ENCODE assay signal across 8 cellular contexts in the genomic region with DNA sequence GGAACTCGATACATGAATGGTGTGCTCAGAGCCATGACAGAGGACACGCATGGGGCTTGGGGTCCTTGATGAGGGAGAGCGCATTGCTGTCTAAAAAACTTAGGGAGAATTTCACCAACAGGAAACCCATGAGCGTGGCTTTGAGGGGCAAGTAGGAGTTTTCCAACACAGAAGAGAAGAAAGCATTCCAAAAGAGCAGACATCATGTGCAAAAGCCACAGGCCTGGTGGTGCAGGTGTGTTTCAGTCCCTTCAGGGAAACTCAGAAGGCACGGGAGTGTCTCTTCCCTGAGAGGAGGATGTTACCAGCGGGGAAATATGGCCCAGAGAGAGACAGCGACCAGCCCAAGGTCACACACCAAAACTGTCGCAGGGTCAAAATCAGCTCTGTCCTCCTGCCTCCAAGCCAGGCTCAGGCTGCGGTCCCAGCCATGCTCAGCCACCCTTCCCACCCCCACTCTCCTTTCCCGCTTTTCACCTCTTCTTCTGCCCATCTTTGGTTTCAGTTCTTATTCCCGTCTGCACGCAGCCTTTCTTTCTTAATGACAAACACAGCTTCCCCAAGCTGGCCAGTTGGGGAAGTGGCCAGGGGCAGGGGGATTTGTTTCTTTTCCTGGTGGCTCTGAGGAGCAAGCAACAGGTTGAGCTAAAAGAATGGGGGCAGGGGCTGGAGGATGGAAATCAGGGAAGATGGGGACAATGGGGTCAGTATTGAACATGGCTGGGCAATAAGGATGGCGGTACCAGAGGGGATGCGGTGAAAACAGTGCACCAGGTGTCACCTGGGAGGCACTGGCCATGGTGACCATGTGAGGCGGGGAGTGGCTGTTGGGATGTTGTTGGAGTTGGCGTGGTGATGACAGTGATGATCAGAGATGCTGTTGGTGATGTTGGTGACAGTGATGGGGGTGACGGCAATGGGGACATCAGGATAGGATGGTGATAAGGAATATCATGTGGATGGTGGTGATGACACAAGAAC. TPM values are rescaled to one million over a fixed set of nuclear protein-coding genes. Genes with fewer than 3 reads are reported as not detected.
DNase-seq lines count a peak whose midpoint lies in the region; ATAC-seq and TF ChIP-seq lines count a peak whose summit lies in the region.

No MANE protein-coding gene starts in this region.

- H3K4ac ChIP-seq in H9 (ENCODE audit: low read depth, low read length): no peak overlapping the region

- H3K79me1 ChIP-seq in H9 (ENCODE audit: insufficient read depth, low read depth, low read length, poor library complexity, severe bottlenecking): no peaks in the 10 kb centered on the region

- no peak overlapping the region for H3K56ac ChIP-seq in H9 (ENCODE audit: insufficient read length, low read depth, low read length)

- H3K79me2 ChIP-seq in H9 (ENCODE audit: insufficient read depth, low read length): no peaks in the 10 kb centered on the region

- H2BK120ac ChIP-seq in H9 (ENCODE audit: low read depth, low read length, poor library complexity, severe bottlenecking): no peak overlapping the region

- no peaks in the 10 kb centered on the region for H4K20me1 ChIP-seq in H9 (ENCODE audit: control insufficient read depth, insufficient read depth, insufficient read length)

- H3K9me3 ChIP-seq in H9 (ENCODE audit: control insufficient read depth, low read depth, low read length): no peaks in the 10 kb centered on the region

- H2BK5ac ChIP-seq in H9 (ENCODE audit: insufficient read length, low read length): no peak overlapping the region

- WGBS in H9 (ENCODE audit: extremely low coverage, insufficient read length, low lambda C conversion rate): no CpG with 5 or more reads among the region's 17 CpGs

- H2AFZ ChIP-seq in H9 (ENCODE audit: low read length): no peak overlapping the region

- no peaks in the 10 kb centered on the region for H3K36me3 Mint-ChIP-seq in H9 (ENCODE audit: insufficient read depth in 1 of 3, low read depth in 3 of 3)
- H3K36me3 Mint-ChIP-seq in activated CD8-positive, alpha-beta T cell treated with anti-CD3 and anti-CD28 coated beads, Interleukin-2, amount 10 ng/mL, durations not matched to agents 7 days and 5 days (ENCODE audit: low read depth): peaks cover 69% of the 10 kb centered on the region
- H3K36me3 Mint-ChIP-seq in memory B cell: peaks cover 26% of the 10 kb centered on the region

- ATAC-seq in activated CD8-positive, alpha-beta T cell treated with anti-CD3 and anti-CD28 coated beads, Interleukin-2, amount 10 ng/mL, durations not matched to agents 7 days and 5 days: no peak
- ATAC-seq in memory B cell (ENCODE audit: low read depth) (no peak), GM19463 (IDR thresholded peaks at IDR 0.05; ENCODE audit: unreplicated experiment) (no peak)

- no peak overlapping the region for H3K18ac ChIP-seq in H9 (ENCODE audit: insufficient read length, low read depth, low read length)

- H3K27me3 ChIP-seq in H9 (ENCODE audit: insufficient read depth, low read length): no peaks in the 10 kb centered on the region

- no peak overlapping the region for H3K23ac ChIP-seq in H9 (ENCODE audit: insufficient read length, low read depth, low read length)

- H3K4me3 Mint-ChIP-seq in H9 (no peak overlapping the region), memory B cell (peak overlapping the region; percentile 76)
- H3K4me3 Mint-ChIP-seq in activated CD8-positive, alpha-beta T cell treated with anti-CD3 and anti-CD28 coated beads, Interleukin-2, amount 10 ng/mL, durations not matched to agents 7 days and 5 days: peak overlapping the region; percentile 65

- H3K27me3 Mint-ChIP-seq in H9 (ENCODE audit: low read depth) (peaks cover 3% of the 10 kb centered on the region; the same call in 1 of the 2 replicates), memory B cell (no peaks in the 10 kb centered on the region)
- no peaks in the 10 kb centered on the region for H3K27me3 Mint-ChIP-seq in activated CD8-positive, alpha-beta T cell treated with anti-CD3 and anti-CD28 coated beads, Interleukin-2, amount 10 ng/mL, durations not matched to agents 7 days and 5 days (ENCODE audit: low read depth)

- CTCF ChIA-PET in activated CD8-positive, alpha-beta T cell treated with anti-CD3 and anti-CD28 coated beads, Interleukin-2, amount 10 ng/mL, durations not matched to agents 7 days and 5 days (lab: Charles Lee): interaction anchor here (0.7 to 5.5 kb wide), 9 partner anchors 8 to 33 kb away, joined by 3 to 103 read pairs (median 40); a partner anchor contains a TSS

- H3K4me1 ChIP-seq in H9 (ENCODE audit: insufficient read depth, low read length): no peaks in the 10 kb centered on the region; the same call in 1 of the 2 replicates

- H3K23me2 ChIP-seq in H9 (ENCODE audit: insufficient read length, low read depth, low read length, poor library complexity, severe bottlenecking): no peaks in the 10 kb centered on the region

- H3K4me1 Mint-ChIP-seq in H9 (peaks cover 37 to 48% of the 10 kb centered on the region in 2 experiments), memory B cell (peaks cover 79% of the 10 kb centered on the region)
- H3K4me1 Mint-ChIP-seq in activated CD8-positive, alpha-beta T cell treated with anti-CD3 and anti-CD28 coated beads, Interleukin-2, amount 10 ng/mL, durations not matched to agents 7 days and 5 days (ENCODE audit: low read depth): peaks cover 99% of the 10 kb centered on the region

- no peak overlapping the region for H3K14ac ChIP-seq in H9 (ENCODE audit: insufficient read depth, low read length)

- POLR2A ChIA-PET in activated CD8-positive, alpha-beta T cell treated with anti-CD3 and anti-CD28 coated beads, Interleukin-2, amount 10 ng/mL, durations not matched to agents 7 days and 5 days (lab: Charles Lee): interaction anchor here (16.2 kb wide), 1 partner anchor 13 kb away, joined by 290 read pairs; a partner anchor contains a TSS

- no peak overlapping the region for H2BK12ac ChIP-seq in H9 (ENCODE audit: insufficient read length, low read depth, low read length)

- DNase-seq in CD1c-positive myeloid dendritic cell (ENCODE audit: extremely low spot score): peak; percentile 76
- DNase-seq in H9: no peak
- DNase-seq in activated CD8-positive, alpha-beta T cell treated with anti-CD3 and anti-CD28 coated beads, Interleukin-2, amount 10 ng/mL, durations not matched to agents 7 days and 5 days: no peak
- no peak for DNase-seq in memory B cell (ENCODE audit: low spot score in 2 of 2)
- DNase-seq in stimulated activated CD4-positive, alpha-beta T cell treated with anti-CD3 and anti-CD28 coated beads, Interleukin-15, amount 100 ng/mL, for 24 hours: no peak
- DNase-seq in SW 1271 (lab: John Stamatoyannopoulos, UW): no peak
- DNase-seq in AG08395 (ENCODE audit: low spot score): no peak

- no peak overlapping the region for H3K4me2 ChIP-seq in H9 (ENCODE audit: insufficient read depth, insufficient read length, low read length)

- no peak overlapping the region for H4K8ac ChIP-seq in H9 (replicated peaks; ENCODE audit: insufficient read length, low read depth, low read length)

- no peak for TF ChIP-seq CTCF in H9 (conservative IDR thresholded peaks at IDR 0.05)

- no peak overlapping the region for H3K27ac ChIP-seq in H9 (ENCODE audit: insufficient read length, low read depth, low read length)

- H2AK5ac ChIP-seq in H9 (ENCODE audit: insufficient read length, low read length): no peak overlapping the region

- H2BK20ac ChIP-seq in H9 (ENCODE audit: low read depth, low read length, poor library complexity, severe bottlenecking): no peak overlapping the region

- no peak overlapping the region for H2BK15ac ChIP-seq in H9 (ENCODE audit: low read depth, low read length)

- no peak overlapping the region for H3T11ph ChIP-seq in H9 (ENCODE audit: low read length)

- peak overlapping the region in 2 of 3 experiments; percentile 32 to 89; a peak in 3 of 7 replicates for H3K27ac Mint-ChIP-seq in H9
- peak overlapping the region; percentile 89 for H3K27ac Mint-ChIP-seq in activated CD8-positive, alpha-beta T cell treated with anti-CD3 and anti-CD28 coated beads, Interleukin-2, amount 10 ng/mL, durations not matched to agents 7 days and 5 days
- H3K27ac Mint-ChIP-seq in memory B cell: peak overlapping the region; percentile 97

- no peak overlapping the region for H4K5ac ChIP-seq in H9 (ENCODE audit: insufficient read length, low read depth, low read length)

- no peak overlapping the region for H3K9ac ChIP-seq in H9 (ENCODE audit: extremely low read depth, insufficient read length, low read length)

- H4K91ac ChIP-seq in H9 (ENCODE audit: insufficient read length, low read depth, low read length): no peak overlapping the region

- H3K9me3 Mint-ChIP-seq in H9: no peaks in the 10 kb centered on the region
- no peaks in the 10 kb centered on the region for H3K9me3 Mint-ChIP-seq in activated CD8-positive, alpha-beta T cell treated with anti-CD3 and anti-CD28 coated beads, Interleukin-2, amount 10 ng/mL, durations not matched to agents 7 days and 5 days (ENCODE audit: insufficient read depth)
- no peaks in the 10 kb centered on the region for H3K9me3 Mint-ChIP-seq in memory B cell

RNA-seq across cellular contexts. Expression of a gene that starts 10.3 kb away (rescaled TPM):
- total RNA-seq in H9 (2021): 0.15 and 0.20 TPM in 2 replicates
- 100 to 1,000 TPM; 407 to 413 TPM for total RNA-seq in activated CD8-positive, alpha-beta T cell treated with anti-CD3 and anti-CD28 coated beads, Interleukin-2, amount 10 ng/mL, durations not matched to agents 7 days and 5 days

RNA-seq across cellular contexts. Expression of a gene that starts 23.9 kb away (rescaled TPM):
- total RNA-seq in H9 (2021): not detected in 2 replicates
- total RNA-seq in activated CD8-positive, alpha-beta T cell treated with anti-CD3 and anti-CD28 coated beads, Interleukin-2, amount 10 ng/mL, durations not matched to agents 7 days and 5 days: not detected

Comparison
In these comparisons a context has a peak if more than half of its experiments do, and no peak if none do; other contexts are left out.
1. H3K4me3 Mint-ChIP-seq: peak in activated CD8-positive, alpha-beta T cell treated with anti-CD3 and anti-CD28 coated beads, Interleukin-2, amount 10 ng/mL, durations not matched to agents 7 days and 5 days (single experiment) and memory B cell (single experiment); none in H9 (0 of 2).
2. RNA of a gene that starts 10.3 kb away (total RNA-seq): 407 to 413 TPM in activated CD8-positive, alpha-beta T cell treated with anti-CD3 and anti-CD28 coated beads, Interleukin-2, amount 10 ng/mL, durations not matched to agents 7 days and 5 days; 0.15 to 0.20 TPM in H9; every median in the first group is over 100 times any median in the second.
3. Peak in every context shown above with its lines, with median percentiles within 50 percentile points of each other: H3K27ac Mint-ChIP-seq.